In the genomic region with DNA sequence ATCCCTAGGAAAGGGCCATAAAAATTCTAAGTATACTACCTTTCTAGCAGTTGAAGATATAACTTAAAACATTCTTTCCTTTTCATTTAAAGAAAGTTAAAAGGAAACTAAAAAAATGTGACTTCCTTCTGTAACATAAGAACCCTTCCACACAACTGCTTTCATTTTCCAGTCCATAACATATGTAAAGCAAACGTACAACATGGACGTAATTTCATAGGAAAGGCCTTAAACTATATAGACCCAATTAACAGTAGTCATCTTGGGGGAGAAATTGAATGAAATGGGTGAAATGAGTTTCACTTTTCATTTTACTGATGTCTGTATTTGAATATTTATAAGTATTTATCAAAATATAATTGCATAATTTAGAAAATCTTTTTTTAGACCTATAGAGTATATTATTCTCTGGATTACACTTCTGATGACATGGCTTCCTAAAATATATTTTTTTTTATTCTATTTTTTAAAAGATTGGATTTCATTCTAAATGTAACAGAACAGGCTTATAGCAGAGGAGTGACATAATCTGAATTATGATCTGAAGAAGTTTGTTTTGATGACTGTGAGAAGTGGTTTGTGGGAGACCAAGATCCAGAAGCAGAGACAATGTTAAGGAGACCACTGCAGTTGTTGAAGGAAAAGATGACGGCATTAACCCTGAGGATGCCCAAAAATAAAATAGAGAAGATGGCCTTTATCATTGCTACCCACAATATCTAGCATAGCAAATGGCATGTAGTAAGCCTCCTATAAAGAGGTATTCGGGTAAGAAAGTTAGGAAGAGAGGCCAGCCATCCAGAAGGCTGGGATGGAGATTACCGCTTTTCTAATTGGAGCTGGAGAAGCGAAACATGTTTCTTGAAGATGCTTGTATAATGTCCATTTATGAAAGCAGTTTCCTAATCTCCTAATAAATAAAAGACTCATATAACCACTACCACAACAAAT, we compare ENCODE assay signal across 10 cellular contexts.
DNase-seq lines count a peak whose midpoint lies in the region; ATAC-seq and TF ChIP-seq lines count a peak whose summit lies in the region.
"Had no signal": no experiment of that assay in that cellular context is flagged by ENCODE, and none has a peak within 500 bp of the region (broad histone marks: within the 10 kb centered on the region; RNA-seq: fewer than 3 reads in every experiment).

No MANE protein-coding gene starts in this region.

- no peaks in the 10 kb centered on the region for H3K9me2 ChIP-seq in GM23248 (ENCODE audit: insufficient read depth)

- no peaks in the 10 kb centered on the region for H4K20me1 ChIP-seq in GM23248 (ENCODE audit: insufficient read depth)

- CTCF ChIA-PET in RWPE1 (lab: Yijun Ruan, JAX) = no interaction called here

- no peak for TF ChIP-seq CTCF in mucosa of descending colon (IDR thresholded peaks at IDR 0.05)
- no peak for TF ChIP-seq CTCF in RWPE1 (conservative IDR thresholded peaks at IDR 0.05; ENCODE audit: low read depth)

- H3K27me3 ChIP-seq in GM23248 (replicated peaks; ENCODE audit: insufficient read depth) = no peaks in the 10 kb centered on the region

- POLR2A ChIA-PET in RWPE1 (lab: Yijun Ruan, JAX; ENCODE audit: low non-redundant PET) = no interaction called here

- H3K4me1 ChIP-seq in GM23248 (ENCODE audit: insufficient read depth) (peaks cover 23% of the 10 kb centered on the region), mucosa of descending colon (ENCODE audit: low read depth) (no peaks in the 10 kb centered on the region)

- H3K4me2 ChIP-seq in GM23248 (ENCODE audit: unreplicated experiment) = peak overlapping the region; percentile 98

- ATAC-seq in GM18868 (IDR thresholded peaks at IDR 0.05; ENCODE audit: unreplicated experiment) (peak; percentile 49), mucosa of descending colon (peak; percentile 55)

- WGBS in GM23248 (ENCODE audit: low coverage in 1 of 2, low lambda C conversion rate in 2 of 2, missing lambda C conversion rate in 2 of 2), 2 experiments = 18 to 27% methylated on average over 6 of the region's 6 CpGs

- peak overlapping the region; percentile 70 for H3K9ac ChIP-seq in GM23248

- H3K36me3 ChIP-seq in GM23248 (ENCODE audit: low read depth) = no peaks in the 10 kb centered on the region
- H3K36me3 ChIP-seq in mucosa of descending colon (ENCODE audit: low read depth) = no peaks in the 10 kb centered on the region

- in situ Hi-C loops in GM23248 (cut with MboI) = no loop called here

- no peaks in the 10 kb centered on the region for H3K9me3 ChIP-seq in GM23248 (ENCODE audit: low read depth)
- H3K9me3 ChIP-seq in mucosa of descending colon = no peaks in the 10 kb centered on the region

- peak overlapping the region; percentile 76 for H2AFZ ChIP-seq in GM23248

- peaks cover 8% of the 10 kb centered on the region; the same call in 1 of the 2 replicates for H3K79me2 ChIP-seq in GM23248 (ENCODE audit: insufficient read depth)

- H3K4me3 ChIP-seq in GM23248 (peak overlapping the region; percentile 68), mucosa of descending colon (no peak overlapping the region)
- H3K4me3 ChIP-seq in Jurkat, Clone E6-1 (ENCODE audit: low read length) = peak overlapping the region; percentile 0; the same call in 1 of the 2 replicates

- DNase-seq in GM23248 (peak; percentile 33), mucosa of descending colon (no peak), COLO829 (ENCODE audit: low spot score) (no peak), foreskin melanocyte (no peak), RWPE1 (ENCODE audit: low spot score) (no peak), nucleus accumbens (lab: John Stamatoyannopoulos, UW) (no peak)
- DNase-seq in Jurkat, Clone E6-1 (ENCODE audit: low read depth, low spot score) = peak; percentile 51
- DNase-seq: NCI-H69, retina had no signal

- H3F3A ChIP-seq in GM23248 (ENCODE audit: insufficient read depth) = no peaks in the 10 kb centered on the region

- H3K27ac ChIP-seq in GM23248 = peak overlapping the region; percentile 19
- H3K27ac ChIP-seq in RWPE1 = no peak overlapping the region

- intact Hi-C loops in mucosa of descending colon (cut with DNase I, micrococcal nuclease) = no loop called here

Comparison
In these comparisons a context has a peak if more than half of its experiments do, and no peak if none do; other contexts are left out.
1. DNase-seq: peak in GM23248 (single experiment) and Jurkat, Clone E6-1 (single experiment); none in mucosa of descending colon (0 of 3), COLO829 (single experiment), foreskin melanocyte (single experiment), RWPE1 (single experiment) and nucleus accumbens (0 of 56).